Comparison of ENCODE assay signal across 18 cellular contexts in the genomic region with DNA sequence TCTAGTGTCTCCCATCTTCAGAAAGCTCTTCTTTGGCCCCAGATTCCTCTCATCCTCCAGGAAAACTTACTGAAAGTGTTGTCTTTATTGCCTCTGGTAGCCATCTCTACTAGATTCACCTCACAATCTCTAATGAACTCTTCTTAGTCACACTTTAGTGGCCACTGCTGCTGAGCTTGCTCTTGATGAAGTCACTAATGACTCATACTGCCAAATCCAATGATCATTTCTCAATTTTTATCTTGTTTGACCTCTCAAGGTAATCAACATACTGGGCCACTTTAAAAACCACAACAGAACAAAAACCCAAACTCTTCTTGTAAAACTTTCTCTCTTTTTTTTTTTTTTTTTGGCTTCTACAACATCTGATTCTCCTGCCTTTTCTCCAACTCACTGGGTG.
"Had no signal": no experiment of that assay in that cellular context is flagged by ENCODE, and none has a peak within 500 bp of the region (broad histone marks: within the 10 kb centered on the region; RNA-seq: fewer than 3 reads in every experiment).

No MANE protein-coding gene starts in this region.

- H3K27me3 Mint-ChIP-seq: activated naive CD8-positive, alpha-beta T cell treated with anti-CD3 and anti-CD28 coated beads for 36 hours; dendritic cell treated with granulocyte-macrophage colony-stimulating factor and Interleukin-4, amounts not matched to agents 40 ng/mL and 50 ng/mL, for 4 days; naive thymus-derived CD4-positive, alpha-beta T cell had no signal

- H3K27me3 ChIP-seq: gastroesophageal sphincter, heart right ventricle, left lung, testis, upper lobe of left lung had no signal

- ATAC-seq: gastroesophageal sphincter; heart right ventricle; left lung; mucosa of descending colon; naive thymus-derived CD4-positive, alpha-beta T cell had no signal

- H3K4me1 Mint-ChIP-seq: activated naive CD8-positive, alpha-beta T cell treated with anti-CD3 and anti-CD28 coated beads for 36 hours; naive thymus-derived CD4-positive, alpha-beta T cell had no signal

- H2AFZ ChIP-seq: parathyroid adenoma had no signal

- DNase-seq: activated CD4-positive, alpha-beta T cell treated with anti-CD3 and anti-CD28 coated beads, Interleukin-2, amount 50 U/mL, for 1 hour; activated naive CD8-positive, alpha-beta T cell treated with anti-CD3 and anti-CD28 coated beads for 36 hours; amygdala; effector memory CD4-positive, alpha-beta T cell; heart right ventricle; islet precursor cell; left lung; mucosa of descending colon; naive thymus-derived CD4-positive, alpha-beta T cell; stimulated activated CD4-positive, alpha-beta T cell treated with anti-CD3 and anti-CD28 coated beads, Interleukin-2, amount 100 ng/mL, for 24 hours; stomach; T-helper 2 cell; testis; upper lobe of left lung had no signal

- H3K27ac Mint-ChIP-seq: activated naive CD8-positive, alpha-beta T cell treated with anti-CD3 and anti-CD28 coated beads for 36 hours; activated T-helper 1 cell treated with anti-CD3 and anti-CD28 coated beads, Interleukin-12 subunit alpha, Interleukin-12 subunit beta, Interleukin-2, Interleukin-4 antibody, amounts not matched to agents 30 ng/mL and 10 ng/mL and 1 ng/mL, durations not matched to agents 14 hours and 24 hours and 36 hours; dendritic cell treated with granulocyte-macrophage colony-stimulating factor and Interleukin-4, amounts not matched to agents 40 ng/mL and 50 ng/mL, for 4 days; naive thymus-derived CD4-positive, alpha-beta T cell had no signal

- H3K27ac ChIP-seq: gastroesophageal sphincter, heart right ventricle, left lung, parathyroid adenoma, stomach, testis, upper lobe of left lung had no signal

- H3K4me3 ChIP-seq: gastroesophageal sphincter, heart right ventricle, left lung, mucosa of descending colon, stomach, testis, upper lobe of left lung had no signal

- H3K36me3 ChIP-seq: gastroesophageal sphincter, heart right ventricle, left lung, stomach, upper lobe of left lung had no signal

- H3K9ac ChIP-seq: parathyroid adenoma had no signal

- H3K9me3 Mint-ChIP-seq: activated naive CD8-positive, alpha-beta T cell treated with anti-CD3 and anti-CD28 coated beads for 36 hours; activated T-helper 1 cell treated with anti-CD3 and anti-CD28 coated beads, Interleukin-12 subunit alpha, Interleukin-12 subunit beta, Interleukin-2, Interleukin-4 antibody, amounts not matched to agents 30 ng/mL and 10 ng/mL and 1 ng/mL, durations not matched to agents 14 hours and 24 hours and 36 hours; dendritic cell treated with granulocyte-macrophage colony-stimulating factor and Interleukin-4, amounts not matched to agents 40 ng/mL and 50 ng/mL, for 4 days had no signal

- H3K9me3 ChIP-seq: gastroesophageal sphincter, heart right ventricle, left lung, mucosa of descending colon, stomach, testis, upper lobe of left lung had no signal

- H3K4me3 Mint-ChIP-seq: activated naive CD8-positive, alpha-beta T cell treated with anti-CD3 and anti-CD28 coated beads for 36 hours; activated T-helper 1 cell treated with anti-CD3 and anti-CD28 coated beads, Interleukin-12 subunit alpha, Interleukin-12 subunit beta, Interleukin-2, Interleukin-4 antibody, amounts not matched to agents 30 ng/mL and 10 ng/mL and 1 ng/mL, durations not matched to agents 14 hours and 24 hours and 36 hours; dendritic cell treated with granulocyte-macrophage colony-stimulating factor and Interleukin-4, amounts not matched to agents 40 ng/mL and 50 ng/mL, for 4 days; naive thymus-derived CD4-positive, alpha-beta T cell had no signal

- H3K36me3 Mint-ChIP-seq: activated naive CD8-positive, alpha-beta T cell treated with anti-CD3 and anti-CD28 coated beads for 36 hours had no signal

- H3K4me1 ChIP-seq: gastroesophageal sphincter, heart right ventricle, left lung, parathyroid adenoma, stomach, testis, upper lobe of left lung had no signal

- H3K79me2 ChIP-seq: parathyroid adenoma had no signal
